ENCODE assay signal across 9 cellular contexts in the genomic region with DNA sequence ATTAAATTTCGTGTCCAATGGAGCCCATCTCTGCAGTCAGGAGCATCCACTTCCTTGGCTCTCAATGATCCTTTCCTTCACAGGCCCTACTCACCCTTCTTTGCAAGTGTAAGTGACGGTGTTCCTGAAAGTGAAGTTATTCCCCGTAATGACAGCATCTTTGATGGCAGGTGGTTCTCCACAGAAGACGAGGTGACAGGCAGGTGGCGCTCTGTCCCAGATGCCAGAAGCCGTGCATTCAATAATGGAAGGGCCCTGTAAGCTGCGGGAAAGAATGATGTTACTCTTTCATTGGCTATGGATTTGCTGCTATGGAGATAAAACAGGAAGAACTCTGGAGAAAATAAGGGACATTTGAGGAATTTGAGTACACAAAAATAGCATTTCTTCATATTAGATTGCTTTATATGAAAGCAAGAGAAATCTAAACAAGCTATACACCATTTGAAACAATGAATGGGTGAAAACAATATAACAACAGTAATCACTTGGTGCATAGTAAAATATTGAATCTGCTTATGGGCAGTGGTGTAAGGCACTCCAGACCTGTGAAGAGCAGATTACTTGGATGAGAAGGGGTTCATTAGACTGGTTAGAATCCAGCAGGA.
DNase-seq lines count a peak whose midpoint lies in the region; ATAC-seq and TF ChIP-seq lines count a peak whose summit lies in the region.
"Had no signal": no experiment of that assay in that cellular context is flagged by ENCODE, and none has a peak within 500 bp of the region (broad histone marks: within the 10 kb centered on the region; RNA-seq: fewer than 3 reads in every experiment).

No MANE protein-coding gene starts in this region.

- H3K36me3 ChIP-seq in SK-N-SH (replicated peaks in 1 of 2; ENCODE audit: control insufficient read depth in 1 of 2, insufficient read depth in 2 of 2, low read length in 1 of 2), result no peaks in the 10 kb centered on the region
- H3K36me3 ChIP-seq: upper lobe of left lung had no signal

- H3K4me2 ChIP-seq in SK-N-SH, result no peak overlapping the region

- POLR2A ChIA-PET in AG04450 (lab: Yijun Ruan, JAX), result no interaction called here
- POLR2A ChIA-PET in SK-N-SH (lab: Yijun Ruan, JAX), result no interaction called here

- no peak overlapping the region for H2AFZ ChIP-seq in SK-N-SH (ENCODE audit: low read depth)

- H3K27ac ChIP-seq in AG04450 (ENCODE audit: low read depth, low read length), result no peak overlapping the region
- H3K27ac ChIP-seq in HL-60 (replicated peaks), result no peak overlapping the region
- no peak overlapping the region for H3K27ac ChIP-seq in SK-N-SH (ENCODE audit: low read depth in 2 of 2, low read length in 1 of 2)
- H3K27ac ChIP-seq: upper lobe of left lung had no signal

- peak; percentile 39; the same call in 1 of the 2 replicates for TF ChIP-seq CTCF in AG04450 (IDR thresholded peaks at IDR 0.05; ENCODE audit: low read depth, low read length)
- TF ChIP-seq CTCF in GM12875 (IDR thresholded peaks at IDR 0.05; ENCODE audit: borderline replicate concordance, insufficient read depth, low read depth, low read length), result peak; percentile 76
- peak; percentile 58 for TF ChIP-seq CTCF in HL-60 (IDR thresholded peaks at IDR 0.05; ENCODE audit: insufficient read depth, low read length)
- TF ChIP-seq CTCF in SK-N-SH (IDR thresholded peaks at IDR 0.05), result peak; percentile 55
- TF ChIP-seq CTCF in fibroblast of mammary gland (conservative IDR thresholded peaks at IDR 0.05; ENCODE audit: control insufficient read depth, insufficient read depth, low read depth, low read length), result peak; percentile 71

- H3K9me2 ChIP-seq in SK-N-SH, result no peaks in the 10 kb centered on the region

- no peak for TF ChIP-seq EP300 in SK-N-SH (IDR thresholded peaks at IDR 0.05; ENCODE audit: borderline replicate concordance in 1 of 2, low read depth in 1 of 2, low read length in 1 of 2)

- no peak overlapping the region for H3K9ac ChIP-seq in SK-N-SH

- peak; percentile 70 for TF ChIP-seq RAD21 in SK-N-SH (IDR thresholded peaks at IDR 0.05; ENCODE audit: low read length)

- CTCF ChIA-PET in AG04450 (lab: Charles Lee), result interaction anchor here (0.9 to 1.2 kb wide), 3 partner anchors 9 to 196 kb away, joined by 3 to 4 read pairs (median 4); no protein-coding TSS in a partner anchor
- CTCF ChIA-PET in SK-N-SH (lab: Yijun Ruan, JAX), result interaction anchor here (0.7 to 1.9 kb wide), 11 partner anchors 9 to 209 kb away, joined by 3 to 16 read pairs (median 5); no protein-coding TSS in a partner anchor

- no peaks in the 10 kb centered on the region for H3K9me3 ChIP-seq in AG04450 (ENCODE audit: control insufficient read depth, insufficient read depth, low read length)
- no peaks in the 10 kb centered on the region for H3K9me3 ChIP-seq in SK-N-SH
- H3K9me3 ChIP-seq: upper lobe of left lung had no signal

- DNase-seq in AG04450 (ENCODE audit: low read depth, low spot score), result no peak
- peak in 1 of 2 experiments; percentile 51 for DNase-seq in HL-60 (ENCODE audit: low read depth in 1 of 2, low spot score in 1 of 2)
- DNase-seq in SK-N-SH, result peak; percentile 45
- peak; percentile 50 for DNase-seq in fibroblast of mammary gland (ENCODE audit: low read depth)
- DNase-seq in retina, result peak; percentile 17
- DNase-seq in COR-L47 (lab: John Stamatoyannopoulos, UW), result no peak

- 43% methylated on average over 7 of the region's 7 CpGs for WGBS in SK-N-SH (ENCODE audit: low lambda C conversion rate)

- H3K79me2 ChIP-seq in SK-N-SH (ENCODE audit: insufficient read depth), result no peaks in the 10 kb centered on the region

- no peaks in the 10 kb centered on the region for H3F3A ChIP-seq in SK-N-SH (replicated peaks; ENCODE audit: insufficient read depth)

- no peaks in the 10 kb centered on the region for H3K27me3 ChIP-seq in AG04450 (ENCODE audit: control insufficient read depth, insufficient read depth, low read length)
- no peaks in the 10 kb centered on the region for H3K27me3 ChIP-seq in HL-60 (ENCODE audit: insufficient read depth, poor library complexity, severe bottlenecking)
- no peaks in the 10 kb centered on the region; the same call in 1 of the 2 replicates for H3K27me3 ChIP-seq in SK-N-SH (ENCODE audit: insufficient read depth)
- H3K27me3 ChIP-seq: upper lobe of left lung had no signal

- H3K4me1 ChIP-seq in SK-N-SH (ENCODE audit: control insufficient read depth in 1 of 2, insufficient read depth in 2 of 2, low read depth in 1 of 2, low read length in 1 of 2), result no peaks in the 10 kb centered on the region
- H3K4me1 ChIP-seq: upper lobe of left lung had no signal

- H4K20me1 ChIP-seq in SK-N-SH (ENCODE audit: insufficient read depth), result no peaks in the 10 kb centered on the region

- no peak overlapping the region for H3K4me3 ChIP-seq in AG04450 (ENCODE audit: low read depth, low read length)
- H3K4me3 ChIP-seq in GM12875 (ENCODE audit: low read depth, low read length), result no peak overlapping the region
- no peak overlapping the region for H3K4me3 ChIP-seq in HL-60 (replicated peaks; ENCODE audit: insufficient read depth, low read length)
- no peak overlapping the region; a peak in 1 of 4 replicates for H3K4me3 ChIP-seq in SK-N-SH (ENCODE audit: low read depth in 2 of 2, low read length in 1 of 2)
- H3K4me3 ChIP-seq in fibroblast of mammary gland (ENCODE audit: control insufficient read depth, low read depth, low read length), result no peak overlapping the region
- H3K4me3 ChIP-seq: upper lobe of left lung had no signal

- no peak for ATAC-seq in HG03442 (IDR thresholded peaks at IDR 0.05; ENCODE audit: unreplicated experiment)

TF ChIP-seq in SK-N-SH, 30 proteins besides CTCF, POLR2A, EP300 and RAD21:
- TF ChIP-seq CHD2 (IDR thresholded peaks at IDR 0.05; ENCODE audit: low read length, partially characterized antibody), result no peak
- TF ChIP-seq SMC3 (IDR thresholded peaks at IDR 0.05; ENCODE audit: low read depth, low read length), result peak; percentile 69

Comparison
In these comparisons a context has a peak if more than half of its experiments do, and no peak if none do; other contexts are left out.
1. DNase-seq: peak in SK-N-SH (single experiment), fibroblast of mammary gland (single experiment) and retina (single experiment); none in AG04450 (single experiment) and COR-L47 (single experiment).
2. Peak in every context shown above with its lines, with median percentiles within 50 percentile points of each other: CTCF ChIP-seq.